ENCODE assay signal across 18 cellular contexts in genomic region chr6:38371312-38371672, GRCh38.
DNase-seq lines count a peak whose midpoint lies in the region; ATAC-seq and TF ChIP-seq lines count a peak whose summit lies in the region.
"Had no signal": no experiment of that assay in that cellular context is flagged by ENCODE, and none has a peak within 500 bp of the region (broad histone marks: within the 10 kb centered on the region; RNA-seq: fewer than 3 reads in every experiment).

No MANE protein-coding gene starts in this region.

- no peaks in the 10 kb centered on the region for H4K20me1 ChIP-seq in H9 (ENCODE audit: control insufficient read depth, insufficient read depth, insufficient read length)

- H3K79me2 ChIP-seq in H9 (ENCODE audit: insufficient read depth, low read length), result no peaks in the 10 kb centered on the region

- no peak overlapping the region for H3K14ac ChIP-seq in H9 (ENCODE audit: insufficient read depth, low read length)

- ATAC-seq in left cardiac atrium, result peak; percentile 70 to 85
- peak; percentile 78 for ATAC-seq in sciatic nerve
- ATAC-seq in GM19351 (IDR thresholded peaks at IDR 0.05; ENCODE audit: unreplicated experiment), result no peak
- no peak for ATAC-seq in HG03457 (IDR thresholded peaks at IDR 0.05; ENCODE audit: unreplicated experiment)
- ATAC-seq: effector memory CD8-positive, alpha-beta T cell; HCT116; upper lobe of right lung had no signal

- H3K27ac Mint-ChIP-seq in H9, result no peak overlapping the region
- H3K27ac Mint-ChIP-seq: effector memory CD8-positive, alpha-beta T cell; mesothelial cell of epicardium; neural progenitor cell; stimulated activated naive CD8-positive, alpha-beta T cell treated with anti-CD3 and anti-CD28 coated beads, Interleukin-15, Interleukin-2, amounts not matched to agents 100 ng/mL and 50 ng/mL, for 24 hours had no signal

- no peak overlapping the region for H2AK5ac ChIP-seq in H9 (ENCODE audit: insufficient read length, low read length)

- no peak overlapping the region for H3K56ac ChIP-seq in H9 (ENCODE audit: insufficient read length, low read depth, low read length)

- no peak overlapping the region for H4K5ac ChIP-seq in H9 (ENCODE audit: insufficient read length, low read depth, low read length)

- no peak overlapping the region for H2BK15ac ChIP-seq in H9 (ENCODE audit: low read depth, low read length)

- no peak overlapping the region for H3K4ac ChIP-seq in H9 (ENCODE audit: low read depth, low read length)

- no peak overlapping the region for H2BK20ac ChIP-seq in H9 (ENCODE audit: low read depth, low read length, poor library complexity, severe bottlenecking)

- H3K79me1 ChIP-seq in H9 (ENCODE audit: insufficient read depth, low read depth, low read length, poor library complexity, severe bottlenecking), result no peaks in the 10 kb centered on the region

- 0 out of 2 replicates have a peak, but pooled peaks cover 3% of the 10 kb centered on the region for H3K4me1 ChIP-seq in H9 (ENCODE audit: insufficient read depth, low read length)
- H3K4me1 ChIP-seq: upper lobe of right lung had no signal

- no peak overlapping the region for H3K18ac ChIP-seq in H9 (ENCODE audit: insufficient read length, low read depth, low read length)

- H3K27ac ChIP-seq in H9 (ENCODE audit: insufficient read length, low read depth, low read length), result no peak overlapping the region
- H3K27ac ChIP-seq: neural progenitor cell, RWPE1, upper lobe of right lung had no signal

- no peaks in the 10 kb centered on the region for H3K23me2 ChIP-seq in H9 (ENCODE audit: insufficient read length, low read depth, low read length, poor library complexity, severe bottlenecking)

- no peak overlapping the region for H2BK12ac ChIP-seq in H9 (ENCODE audit: insufficient read length, low read depth, low read length)

- no peak overlapping the region for H4K91ac ChIP-seq in H9 (ENCODE audit: insufficient read length, low read depth, low read length)

- no peaks in the 10 kb centered on the region for H3K27me3 Mint-ChIP-seq in H9 (ENCODE audit: low read depth)
- H3K27me3 Mint-ChIP-seq: effector memory CD8-positive, alpha-beta T cell; stimulated activated naive CD8-positive, alpha-beta T cell treated with anti-CD3 and anti-CD28 coated beads, Interleukin-15, Interleukin-2, amounts not matched to agents 100 ng/mL and 50 ng/mL, for 24 hours had no signal

- no peaks in the 10 kb centered on the region for H3K27me3 ChIP-seq in H9 (ENCODE audit: insufficient read depth, low read length)
- H3K27me3 ChIP-seq: neural progenitor cell, upper lobe of right lung had no signal

- TF ChIP-seq CTCF in H9 (conservative IDR thresholded peaks at IDR 0.05), result no peak

- H4K8ac ChIP-seq in H9 (replicated peaks; ENCODE audit: insufficient read length, low read depth, low read length), result no peak overlapping the region

- H3K9me3 Mint-ChIP-seq in H9, result no peaks in the 10 kb centered on the region
- H3K9me3 Mint-ChIP-seq: effector memory CD8-positive, alpha-beta T cell; mesothelial cell of epicardium; neural progenitor cell; stimulated activated naive CD8-positive, alpha-beta T cell treated with anti-CD3 and anti-CD28 coated beads, Interleukin-15, Interleukin-2, amounts not matched to agents 100 ng/mL and 50 ng/mL, for 24 hours had no signal

- no peaks in the 10 kb centered on the region for H3K36me3 Mint-ChIP-seq in H9 (ENCODE audit: insufficient read depth in 1 of 3, low read depth in 3 of 3)
- H3K36me3 Mint-ChIP-seq: mesothelial cell of epicardium, neural progenitor cell had no signal

- H3K4me3 Mint-ChIP-seq in H9, result no peak overlapping the region
- H3K4me3 Mint-ChIP-seq: effector memory CD8-positive, alpha-beta T cell; mesothelial cell of epicardium; neural progenitor cell; stimulated activated naive CD8-positive, alpha-beta T cell treated with anti-CD3 and anti-CD28 coated beads, Interleukin-15, Interleukin-2, amounts not matched to agents 100 ng/mL and 50 ng/mL, for 24 hours had no signal

- no peak overlapping the region for H2BK120ac ChIP-seq in H9 (ENCODE audit: low read depth, low read length, poor library complexity, severe bottlenecking)

- no peak overlapping the region for H2AFZ ChIP-seq in H9 (ENCODE audit: low read length)
- H2AFZ ChIP-seq: neural progenitor cell had no signal

- no peaks in the 10 kb centered on the region for H3K4me1 Mint-ChIP-seq in H9

- DNase-seq in H9, result no peak
- peak; percentile 82 for DNase-seq in NCI-H69 (lab: John Stamatoyannopoulos, UW)
- DNase-seq in left cardiac atrium, result no peak
- no peak for DNase-seq in sciatic nerve (ENCODE audit: low spot score)
- no peak for DNase-seq in NCI-H128 (lab: John Stamatoyannopoulos, UW; ENCODE audit: unreplicated experiment)
- DNase-seq: activated CD4-positive, alpha-beta T cell treated with anti-CD3 and anti-CD28 coated beads, Interleukin-2, amount 50 U/mL, for 1 hour; activated gamma-delta T cell treated with Interleukin-2 at 50 U/mL for 16 hours; effector memory CD8-positive, alpha-beta T cell; hippocampal formation; NCI-H1048; upper lobe of right lung had no signal

- no CpG with 5 or more reads among the region's 6 CpGs for WGBS in H9 (ENCODE audit: extremely low coverage, insufficient read length, low lambda C conversion rate)

- H3K9me3 ChIP-seq in H9 (ENCODE audit: control insufficient read depth, low read depth, low read length), result no peaks in the 10 kb centered on the region
- H3K9me3 ChIP-seq: upper lobe of right lung had no signal

- intact Hi-C loops in left cardiac atrium (cut with DNase I), result no loop called here
- intact Hi-C loops in sciatic nerve (cut with DNase I), result no loop called here

- peak overlapping the region; percentile 6 for H2BK5ac ChIP-seq in H9 (ENCODE audit: insufficient read length, low read length)

- H3K23ac ChIP-seq in H9 (ENCODE audit: insufficient read length, low read depth, low read length), result no peak overlapping the region

- H3K9ac ChIP-seq in H9 (ENCODE audit: extremely low read depth, insufficient read length, low read length), result no peak overlapping the region
- H3K9ac ChIP-seq: neural progenitor cell had no signal

- H3K4me2 ChIP-seq in H9 (ENCODE audit: insufficient read depth, insufficient read length, low read length), result no peak overlapping the region
- H3K4me2 ChIP-seq: neural progenitor cell had no signal

- H3T11ph ChIP-seq in H9 (ENCODE audit: low read length), result no peak overlapping the region

Comparison
In these comparisons a context has a peak if more than half of its experiments do, and no peak if none do; other contexts are left out.
1. ATAC-seq: peak in left cardiac atrium (2 of 2) and sciatic nerve (single experiment); none in GM19351 (single experiment) and HG03457 (single experiment).